Comparison of ENCODE assay signal across 8 cellular contexts in genomic region chr15:25438601-25439455, GRCh38. TPM values are rescaled to one million over a fixed set of nuclear protein-coding genes. Genes with fewer than 3 reads are reported as not detected.
DNase-seq lines count a peak whose midpoint lies in the region; ATAC-seq and TF ChIP-seq lines count a peak whose summit lies in the region.

TSS of gene UBE3A (minus strand) at chr15:25439024. CDS start at chr15:25409107, 29,917 bp downstream.

- TF ChIP-seq CTCF in GM10248 (IDR thresholded peaks at IDR 0.05; ENCODE audit: control extremely low read depth, extremely low read depth, low read depth, missing control alignments) (peak; percentile 29), HFFc6 (IDR thresholded peaks at IDR 0.05) (peak; percentile 53)

- H3K4me1 Mint-ChIP-seq in HFFc6 (ENCODE audit: low read depth) = peaks cover 36% of the 10 kb centered on the region
- peaks cover 35% of the 10 kb centered on the region for H3K4me1 Mint-ChIP-seq in activated naive CD4-positive, alpha-beta T cell treated with anti-CD3 and anti-CD28 coated beads, Interleukin-2, amount 50 U/mL, for 24 hours

- DNase-seq in GM10248 (ENCODE audit: extremely low spot score) (peak; percentile 94), HFFc6 (peak; percentile 83), NAMALWA (ENCODE audit: low spot score) (peak; percentile 92), globus pallidus (ENCODE audit: low spot score) (peak; percentile 93), nucleus accumbens (lab: John Stamatoyannopoulos, UW) (peak in 55 of 56 donors; percentile 50 to 95 (median 88)), superior temporal gyrus (ENCODE audit: extremely low spot score) (peak; percentile 89)

- H3K36me3 Mint-ChIP-seq in HFFc6 (ENCODE audit: low read depth) = peaks cover 10% of the 10 kb centered on the region
- H3K36me3 Mint-ChIP-seq in activated naive CD4-positive, alpha-beta T cell treated with anti-CD3 and anti-CD28 coated beads, Interleukin-2, amount 50 U/mL, for 24 hours = peaks cover 6% of the 10 kb centered on the region

- ATAC-seq in SK-N-SH treated with all-trans-retinoic acid at 6 μM for 48 hours = peak; percentile 98

- POLR2A ChIA-PET in GM10248 (lab: Yijun Ruan, JAX) = interaction anchor here (0.5 kb wide), 1 partner anchor 471 kb away, joined by 3 read pairs; no protein-coding TSS in a partner anchor

- no peaks in the 10 kb centered on the region for H3K9me3 Mint-ChIP-seq in HFFc6
- no peaks in the 10 kb centered on the region for H3K9me3 Mint-ChIP-seq in activated naive CD4-positive, alpha-beta T cell treated with anti-CD3 and anti-CD28 coated beads, Interleukin-2, amount 50 U/mL, for 24 hours

- H3K27me3 Mint-ChIP-seq in HFFc6 (ENCODE audit: insufficient read depth) = no peaks in the 10 kb centered on the region; the same call in 1 of the 2 replicates
- H3K27me3 Mint-ChIP-seq in activated naive CD4-positive, alpha-beta T cell treated with anti-CD3 and anti-CD28 coated beads, Interleukin-2, amount 50 U/mL, for 24 hours = no peaks in the 10 kb centered on the region

- peak within 1 kb of the TSS; percentile 98 for H3K4me3 Mint-ChIP-seq in HFFc6
- peak within 1 kb of the TSS; percentile 94 for H3K4me3 Mint-ChIP-seq in activated naive CD4-positive, alpha-beta T cell treated with anti-CD3 and anti-CD28 coated beads, Interleukin-2, amount 50 U/mL, for 24 hours

- H3K27ac Mint-ChIP-seq in HFFc6 = peak within 1 kb of the TSS; percentile 93
- H3K27ac Mint-ChIP-seq in activated naive CD4-positive, alpha-beta T cell treated with anti-CD3 and anti-CD28 coated beads, Interleukin-2, amount 50 U/mL, for 24 hours = peak within 1 kb of the TSS; percentile 89

- CTCF ChIA-PET in GM10248 (lab: Yijun Ruan, JAX) = interaction anchor here (1.3 to 1.6 kb wide), 2 partner anchors 8 to 14 kb away, joined by 4 to 5 read pairs; no protein-coding TSS in a partner anchor

TF ChIP-seq in SK-N-SH treated with all-trans-retinoic acid at 6 μM for 48 hours, 23 proteins besides CTCF, POLR2A, EP300 and RAD21:
- TF ChIP-seq PATZ1 (CRISPR knock-in tag; IDR thresholded peaks at IDR 0.05; ENCODE audit: borderline replicate concordance) (no peak), PPARA (CRISPR knock-in tag; IDR thresholded peaks at IDR 0.05; ENCODE audit: borderline replicate concordance) (no peak), ARNTL (CRISPR knock-in tag; IDR thresholded peaks at IDR 0.05; ENCODE audit: borderline replicate concordance, low read depth) (no peak), CREB5 (CRISPR knock-in tag; IDR thresholded peaks at IDR 0.05; ENCODE audit: low read depth) (no peak), OSR1 (CRISPR knock-in tag; IDR thresholded peaks at IDR 0.05) (no peak), BACH2 (CRISPR knock-in tag; IDR thresholded peaks at IDR 0.05; ENCODE audit: borderline replicate concordance) (no peak), CSDC2 (CRISPR knock-in tag; IDR thresholded peaks at IDR 0.05) (no peak), ZFP3 (CRISPR knock-in tag; IDR thresholded peaks at IDR 0.05) (no peak), ESRRG (CRISPR knock-in tag; IDR thresholded peaks at IDR 0.05) (no peak), TCF4 (CRISPR knock-in tag; IDR thresholded peaks at IDR 0.05; ENCODE audit: borderline replicate concordance) (no peak), TSHZ2 (CRISPR knock-in tag; IDR thresholded peaks at IDR 0.05) (no peak), RARB (CRISPR knock-in tag; IDR thresholded peaks at IDR 0.05) (no peak), GLIS3 (CRISPR knock-in tag; IDR thresholded peaks at IDR 0.05) (no peak), ZNF565 (CRISPR knock-in tag; conservative IDR thresholded peaks at IDR 0.05; ENCODE audit: low read depth) (no peak), TOX (CRISPR knock-in tag; IDR thresholded peaks at IDR 0.05; ENCODE audit: borderline replicate concordance) (no peak), ZC3H10 (CRISPR knock-in tag; IDR thresholded peaks at IDR 0.05) (no peak), ZNF8 (CRISPR knock-in tag; IDR thresholded peaks at IDR 0.05) (no peak), CSRNP3 (CRISPR knock-in tag; IDR thresholded peaks at IDR 0.05) (no peak)
TF ChIP-seq in SK-N-SH treated with all-trans-retinoic acid at 6 μM for 48 hours: peak in this region for 0.

RNA-seq across cellular contexts. Expression of gene UBE3A, which starts in this region (rescaled TPM):
- 10 to 100 TPM; 74.9 to 82.6 (median 81.1) TPM for total RNA-seq in HFFc6 (2021; fragmentation: NEBNext Ultra II Directional; extraction: Animal tissue kit (Norgen Biotek cat#: 25700))

Comparison
In these comparisons a context has a peak if more than half of its experiments do, and no peak if none do; other contexts are left out.
1. Peak in every context shown above with its lines: DNase-seq and ATAC-seq.